ENCODE assay signal across 3 cellular contexts in the genomic region with DNA sequence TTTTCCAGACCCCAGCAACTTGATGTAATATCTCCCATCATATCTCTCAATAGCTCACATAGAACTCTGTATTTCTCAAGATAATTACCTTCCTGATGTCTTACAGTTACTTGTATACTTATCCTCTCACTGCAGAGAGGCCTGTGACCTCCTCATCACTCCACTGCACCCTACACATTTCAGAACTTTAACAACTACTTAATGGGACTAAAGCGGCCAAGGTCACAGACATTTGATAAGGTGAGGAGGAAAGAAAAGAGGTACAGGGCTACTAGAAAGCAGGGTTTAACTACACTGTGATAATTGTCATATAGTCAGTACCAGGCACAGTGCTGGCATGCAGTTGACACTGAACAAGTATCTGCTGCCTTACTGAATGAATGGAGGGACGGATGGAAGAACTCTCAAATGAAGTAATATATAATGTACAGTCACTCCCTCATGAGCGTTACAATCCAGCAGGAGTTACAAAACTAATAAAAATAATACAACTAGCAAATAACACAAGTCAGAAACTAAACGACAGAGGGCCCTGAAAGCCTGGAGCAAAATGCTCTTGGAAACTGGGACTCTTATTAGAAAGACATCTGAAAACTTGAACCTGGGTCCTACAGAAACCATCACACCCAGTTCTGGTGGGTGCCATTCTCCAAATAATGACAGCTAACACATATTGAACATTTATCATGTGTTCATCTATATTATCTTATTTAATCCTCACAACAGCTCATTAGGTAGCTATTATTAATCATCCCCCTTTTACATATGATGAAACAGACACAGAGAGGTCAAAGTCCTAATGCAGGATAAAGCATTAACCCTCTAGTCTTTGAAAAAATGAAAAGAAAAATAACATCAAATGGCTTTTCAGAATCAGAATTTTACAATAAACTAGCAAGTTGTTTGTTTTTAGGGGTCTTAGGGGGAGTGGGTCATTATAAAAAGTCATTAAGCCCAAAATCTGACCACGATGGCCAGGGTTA.
TF ChIP-seq lines count a peak whose summit lies in the region.

No MANE protein-coding gene starts in this region.

TF ChIP-seq in A549, 52 proteins besides CTCF, POLR2A, EP300 and RAD21 (continues in another document):
- TF ChIP-seq, protein P1, sequence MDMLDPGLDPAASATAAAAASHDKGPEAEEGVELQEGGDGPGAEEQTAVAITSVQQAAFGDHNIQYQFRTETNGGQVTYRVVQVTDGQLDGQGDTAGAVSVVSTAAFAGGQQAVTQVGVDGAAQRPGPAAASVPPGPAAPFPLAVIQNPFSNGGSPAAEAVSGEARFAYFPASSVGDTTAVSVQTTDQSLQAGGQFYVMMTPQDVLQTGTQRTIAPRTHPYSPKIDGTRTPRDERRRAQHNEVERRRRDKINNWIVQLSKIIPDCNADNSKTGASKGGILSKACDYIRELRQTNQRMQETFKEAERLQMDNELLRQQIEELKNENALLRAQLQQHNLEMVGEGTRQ (IDR thresholded peaks at IDR 0.05) = no peak
- TF ChIP-seq, protein P2, sequence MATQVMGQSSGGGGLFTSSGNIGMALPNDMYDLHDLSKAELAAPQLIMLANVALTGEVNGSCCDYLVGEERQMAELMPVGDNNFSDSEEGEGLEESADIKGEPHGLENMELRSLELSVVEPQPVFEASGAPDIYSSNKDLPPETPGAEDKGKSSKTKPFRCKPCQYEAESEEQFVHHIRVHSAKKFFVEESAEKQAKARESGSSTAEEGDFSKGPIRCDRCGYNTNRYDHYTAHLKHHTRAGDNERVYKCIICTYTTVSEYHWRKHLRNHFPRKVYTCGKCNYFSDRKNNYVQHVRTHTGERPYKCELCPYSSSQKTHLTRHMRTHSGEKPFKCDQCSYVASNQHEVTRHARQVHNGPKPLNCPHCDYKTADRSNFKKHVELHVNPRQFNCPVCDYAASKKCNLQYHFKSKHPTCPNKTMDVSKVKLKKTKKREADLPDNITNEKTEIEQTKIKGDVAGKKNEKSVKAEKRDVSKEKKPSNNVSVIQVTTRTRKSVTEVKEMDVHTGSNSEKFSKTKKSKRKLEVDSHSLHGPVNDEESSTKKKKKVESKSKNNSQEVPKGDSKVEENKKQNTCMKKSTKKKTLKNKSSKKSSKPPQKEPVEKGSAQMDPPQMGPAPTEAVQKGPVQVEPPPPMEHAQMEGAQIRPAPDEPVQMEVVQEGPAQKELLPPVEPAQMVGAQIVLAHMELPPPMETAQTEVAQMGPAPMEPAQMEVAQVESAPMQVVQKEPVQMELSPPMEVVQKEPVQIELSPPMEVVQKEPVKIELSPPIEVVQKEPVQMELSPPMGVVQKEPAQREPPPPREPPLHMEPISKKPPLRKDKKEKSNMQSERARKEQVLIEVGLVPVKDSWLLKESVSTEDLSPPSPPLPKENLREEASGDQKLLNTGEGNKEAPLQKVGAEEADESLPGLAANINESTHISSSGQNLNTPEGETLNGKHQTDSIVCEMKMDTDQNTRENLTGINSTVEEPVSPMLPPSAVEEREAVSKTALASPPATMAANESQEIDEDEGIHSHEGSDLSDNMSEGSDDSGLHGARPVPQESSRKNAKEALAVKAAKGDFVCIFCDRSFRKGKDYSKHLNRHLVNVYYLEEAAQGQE (IDR thresholded peaks at IDR 0.05) = no peak
- TF ChIP-seq EHF (CRISPR knock-in tag; IDR thresholded peaks at IDR 0.05) (no peak), GATA3 (IDR thresholded peaks at IDR 0.05; ENCODE audit: borderline replicate concordance) (no peak), CEBPB (IDR thresholded peaks at IDR 0.05) (no peak), KDM5A (IDR thresholded peaks at IDR 0.05) (no peak), SMC3 (IDR thresholded peaks at IDR 0.05) (no peak), MAFK (IDR thresholded peaks at IDR 0.05; ENCODE audit: partially characterized antibody) (no peak), CBX2 (IDR thresholded peaks at IDR 0.05; ENCODE audit: borderline replicate concordance, low read depth) (no peak), RFX5 (IDR thresholded peaks at IDR 0.05) (no peak), ZNF302 (CRISPR knock-in tag; IDR thresholded peaks at IDR 0.05) (no peak), RARB (CRISPR knock-in tag; IDR thresholded peaks at IDR 0.05) (no peak), RCOR1 (IDR thresholded peaks at IDR 0.05; ENCODE audit: low read depth, low read length) (no peak), TP53 (CRISPR knock-in tag; IDR thresholded peaks at IDR 0.05) (no peak), NR3C1 (IDR thresholded peaks at IDR 0.05) (no peak), SREBF2 (IDR thresholded peaks at IDR 0.05) (no peak)
- TF ChIP-seq, protein P3, sequence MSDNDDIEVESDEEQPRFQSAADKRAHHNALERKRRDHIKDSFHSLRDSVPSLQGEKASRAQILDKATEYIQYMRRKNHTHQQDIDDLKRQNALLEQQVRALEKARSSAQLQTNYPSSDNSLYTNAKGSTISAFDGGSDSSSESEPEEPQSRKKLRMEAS (IDR thresholded peaks at IDR 0.05) = no peak
- TF ChIP-seq, protein P4, sequence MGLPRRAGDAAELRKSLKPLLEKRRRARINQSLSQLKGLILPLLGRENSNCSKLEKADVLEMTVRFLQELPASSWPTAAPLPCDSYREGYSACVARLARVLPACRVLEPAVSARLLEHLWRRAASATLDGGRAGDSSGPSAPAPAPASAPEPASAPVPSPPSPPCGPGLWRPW (IDR thresholded peaks at IDR 0.05) = no peak

TF ChIP-seq in K562, 482 proteins besides CTCF, POLR2A, EP300 and RAD21 (continues in another document):
- TF ChIP-seq, protein P5, sequence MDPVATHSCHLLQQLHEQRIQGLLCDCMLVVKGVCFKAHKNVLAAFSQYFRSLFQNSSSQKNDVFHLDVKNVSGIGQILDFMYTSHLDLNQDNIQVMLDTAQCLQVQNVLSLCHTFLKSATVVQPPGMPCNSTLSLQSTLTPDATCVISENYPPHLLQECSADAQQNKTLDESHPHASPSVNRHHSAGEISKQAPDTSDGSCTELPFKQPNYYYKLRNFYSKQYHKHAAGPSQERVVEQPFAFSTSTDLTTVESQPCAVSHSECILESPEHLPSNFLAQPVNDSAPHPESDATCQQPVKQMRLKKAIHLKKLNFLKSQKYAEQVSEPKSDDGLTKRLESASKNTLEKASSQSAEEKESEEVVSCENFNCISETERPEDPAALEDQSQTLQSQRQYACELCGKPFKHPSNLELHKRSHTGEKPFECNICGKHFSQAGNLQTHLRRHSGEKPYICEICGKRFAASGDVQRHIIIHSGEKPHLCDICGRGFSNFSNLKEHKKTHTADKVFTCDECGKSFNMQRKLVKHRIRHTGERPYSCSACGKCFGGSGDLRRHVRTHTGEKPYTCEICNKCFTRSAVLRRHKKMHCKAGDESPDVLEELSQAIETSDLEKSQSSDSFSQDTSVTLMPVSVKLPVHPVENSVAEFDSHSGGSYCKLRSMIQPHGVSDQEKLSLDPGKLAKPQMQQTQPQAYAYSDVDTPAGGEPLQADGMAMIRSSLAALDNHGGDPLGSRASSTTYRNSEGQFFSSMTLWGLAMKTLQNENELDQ (CRISPR knock-in tag; IDR thresholded peaks at IDR 0.05; ENCODE audit: borderline replicate concordance) = no peak

TF ChIP-seq in GM12891, 5 proteins besides CTCF, POLR2A, EP300 and RAD21:
- TF ChIP-seq POLR2AphosphoS5 (IDR thresholded peaks at IDR 0.05; ENCODE audit: low read depth, low read length) (no peak), SPI1 (IDR thresholded peaks at IDR 0.05; ENCODE audit: low read depth, low read length) (no peak), POU2F2 (IDR thresholded peaks at IDR 0.05; ENCODE audit: low read depth, low read length) (no peak), TAF1 (IDR thresholded peaks at IDR 0.05; ENCODE audit: low read depth, low read length) (no peak), PAX5 (IDR thresholded peaks at IDR 0.05; ENCODE audit: insufficient read depth, low read length, severe bottlenecking) (no peak)
